In genomic region chr1:150017206-150017750, GRCh38 we compare ENCODE assay signal across 15 cellular contexts. TPM values are rescaled to one million over a fixed set of nuclear protein-coding genes. Genes with fewer than 3 reads are reported as not detected.
DNase-seq lines count a peak whose midpoint lies in the region; ATAC-seq and TF ChIP-seq lines count a peak whose summit lies in the region.
"Had no signal": no experiment of that assay in that cellular context is flagged by ENCODE, and none has a peak within 500 bp of the region (broad histone marks: within the 10 kb centered on the region; RNA-seq: fewer than 3 reads in every experiment).

No MANE protein-coding gene starts in this region.

- no peaks in the 10 kb centered on the region for H3K9me3 Mint-ChIP-seq in GM23338
- H3K9me3 Mint-ChIP-seq in activated naive CD4-positive, alpha-beta T cell treated with anti-CD3 and anti-CD28 coated beads, Interleukin-2, amount 50 U/mL, for 72 hours: no peaks in the 10 kb centered on the region
- H3K9me3 Mint-ChIP-seq: activated B cell treated with CpG ODN at 0.5 μM for 24 hours, immature natural killer cell, T-cell had no signal

- no peak overlapping the region for H3K23ac ChIP-seq in trophoblast cell (ENCODE audit: low read length)

- H2AFZ ChIP-seq in GM23338 (no peak overlapping the region), trophoblast cell (ENCODE audit: insufficient read depth, low read length, poor library complexity) (no peak overlapping the region)

- H3K9ac ChIP-seq in trophoblast cell (ENCODE audit: low read length): no peak overlapping the region

- H3K36me3 ChIP-seq in GM23338 (ENCODE audit: insufficient read depth) (no peaks in the 10 kb centered on the region), trophoblast cell (ENCODE audit: control insufficient read depth in 1 of 2, insufficient read depth in 2 of 2, low read length in 2 of 2) (no peaks in the 10 kb centered on the region)
- H3K36me3 ChIP-seq: gastroesophageal sphincter had no signal

- no peaks in the 10 kb centered on the region for H3K79me2 ChIP-seq in GM23338 (replicated peaks; ENCODE audit: insufficient read depth)
- peaks cover 1% of the 10 kb centered on the region for H3K79me2 ChIP-seq in trophoblast cell (ENCODE audit: control insufficient read depth, insufficient read depth, low read length, poor library complexity)

- 0 out of 2 replicates have a peak, but pooled peaks cover 5% of the 10 kb centered on the region for H3K4me1 ChIP-seq in GM23338 (ENCODE audit: insufficient read depth)
- peaks cover 5 to 12% of the 10 kb centered on the region in 2 experiments for H3K4me1 ChIP-seq in trophoblast cell (ENCODE audit: control insufficient read depth in 1 of 2, insufficient read depth in 2 of 2, low read length in 2 of 2)
- H3K4me1 ChIP-seq: gastroesophageal sphincter had no signal

- TF ChIP-seq CTCF in GM23338 (conservative IDR thresholded peaks at IDR 0.05; ENCODE audit: low read depth in 2 of 2): no peak

- H2BK12ac ChIP-seq in trophoblast cell (ENCODE audit: low read length): no peak overlapping the region

- H4K12ac ChIP-seq in trophoblast cell (ENCODE audit: low read depth, low read length): no peak overlapping the region

- no peaks in the 10 kb centered on the region for H3K9me2 ChIP-seq in GM23338 (ENCODE audit: insufficient read depth)

- H3K36me3 Mint-ChIP-seq in GM23338 (ENCODE audit: low read depth): no peaks in the 10 kb centered on the region
- no peaks in the 10 kb centered on the region for H3K36me3 Mint-ChIP-seq in activated naive CD4-positive, alpha-beta T cell treated with anti-CD3 and anti-CD28 coated beads, Interleukin-2, amount 50 U/mL, for 72 hours
- H3K36me3 Mint-ChIP-seq: immature natural killer cell, T-cell had no signal

- H3K9me3 ChIP-seq in trophoblast cell (ENCODE audit: insufficient read depth, low read depth, low read length): no peaks in the 10 kb centered on the region
- H3K9me3 ChIP-seq: gastroesophageal sphincter had no signal

- H3K4me3 ChIP-seq in GM23338 (no peak overlapping the region), trophoblast cell (ENCODE audit: low read depth, low read length) (no peak overlapping the region)
- H3K4me3 ChIP-seq: gastroesophageal sphincter had no signal

- H3K4me1 Mint-ChIP-seq in GM23338: peaks cover 18% of the 10 kb centered on the region; the same call in 2 of the 3 replicates
- H3K4me1 Mint-ChIP-seq: immature natural killer cell, T-cell had no signal

- DNase-seq in GM23338 (ENCODE audit: low spot score) (peak; percentile 79), NCI-H82 (lab: John Stamatoyannopoulos, UW) (peak; percentile 97), trophoblast cell (peak; percentile 88 to 92), activated gamma-delta T cell treated with Interleukin-2 at 50 U/mL for 16 hours (no peak)
- DNase-seq in activated naive CD4-positive, alpha-beta T cell treated with anti-CD3 and anti-CD28 coated beads, Interleukin-2, amount 50 U/mL, for 72 hours (ENCODE audit: low spot score in 2 of 2): no peak
- DNase-seq: activated B cell treated with CpG ODN at 0.5 μM for 24 hours, AML-193, amygdala, COR-L47, immature natural killer cell, NCI-H2081 treated with DMSO at 0.1 percent for 48 hours, T-cell had no signal

- H3K18ac ChIP-seq in trophoblast cell (ENCODE audit: low read length): no peak overlapping the region

- no peak overlapping the region for H3K27ac ChIP-seq in GM23338 (ENCODE audit: low read depth)
- H3K27ac ChIP-seq in trophoblast cell (ENCODE audit: low read depth, low read length): no peak overlapping the region
- H3K27ac ChIP-seq: gastroesophageal sphincter had no signal

- H4K91ac ChIP-seq in trophoblast cell (ENCODE audit: low read depth, low read length): no peak overlapping the region

- ATAC-seq in GM23338: peak; percentile 92
- ATAC-seq in esophagus mucosa: peak; percentile 97
- no peak for ATAC-seq in activated naive CD4-positive, alpha-beta T cell treated with anti-CD3 and anti-CD28 coated beads, Interleukin-2, amount 50 U/mL, for 72 hours
- no peak for ATAC-seq in GM18502 (IDR thresholded peaks at IDR 0.05; ENCODE audit: poor library complexity, unreplicated experiment)
- ATAC-seq: gastroesophageal sphincter, T-cell had no signal

- H3F3A ChIP-seq in GM23338 (replicated peaks; ENCODE audit: low read depth): no peaks in the 10 kb centered on the region

- no peaks in the 10 kb centered on the region for H3K27me3 ChIP-seq in GM23338 (ENCODE audit: insufficient read depth)
- no peaks in the 10 kb centered on the region for H3K27me3 ChIP-seq in trophoblast cell (ENCODE audit: insufficient read depth, low read length)
- H3K27me3 ChIP-seq: gastroesophageal sphincter had no signal

- peaks cover 4% of the 10 kb centered on the region for H3K27me3 Mint-ChIP-seq in GM23338 (ENCODE audit: insufficient read depth, low read depth, poor library complexity)

- peaks cover 3% of the 10 kb centered on the region for H3K79me1 ChIP-seq in trophoblast cell (ENCODE audit: low read length)

- no peak overlapping the region for H3K14ac ChIP-seq in trophoblast cell (ENCODE audit: low read length)

- H4K20me1 ChIP-seq in GM23338 (replicated peaks; ENCODE audit: insufficient read depth): no peaks in the 10 kb centered on the region

- H3K27ac Mint-ChIP-seq in GM23338: no peak overlapping the region; the same call in 1 of the 2 replicates
- H3K27ac Mint-ChIP-seq in activated naive CD4-positive, alpha-beta T cell treated with anti-CD3 and anti-CD28 coated beads, Interleukin-2, amount 50 U/mL, for 72 hours: no peak overlapping the region
- H3K27ac Mint-ChIP-seq: activated B cell treated with CpG ODN at 0.5 μM for 24 hours, immature natural killer cell, T-cell had no signal

- no peak overlapping the region for H2AK5ac ChIP-seq in trophoblast cell (ENCODE audit: low read length)

- H3K4me2 ChIP-seq in GM23338: no peak overlapping the region
- H3K4me2 ChIP-seq in trophoblast cell (ENCODE audit: low read length): no peak overlapping the region

- no peak overlapping the region for H2BK120ac ChIP-seq in trophoblast cell (ENCODE audit: insufficient read depth, low read length, poor library complexity)

- H2BK5ac ChIP-seq in trophoblast cell (ENCODE audit: low read depth, low read length, poor library complexity): no peak overlapping the region

- H3K4ac ChIP-seq in trophoblast cell (ENCODE audit: low read depth, low read length): no peak overlapping the region

- no peak overlapping the region for H3K4me3 Mint-ChIP-seq in GM23338
- H3K4me3 Mint-ChIP-seq: activated B cell treated with CpG ODN at 0.5 μM for 24 hours, immature natural killer cell, T-cell had no signal

- no peak overlapping the region for H4K8ac ChIP-seq in trophoblast cell (ENCODE audit: low read depth, low read length)

TF ChIP-seq in GM23338, 12 proteins besides CTCF, POLR2A, EP300 and RAD21:
- no peak for TF ChIP-seq CREB1 (CRISPR knock-in tag; IDR thresholded peaks at IDR 0.05; ENCODE audit: low read depth)
- TF ChIP-seq POLR2AphosphoS5 (IDR thresholded peaks at IDR 0.05; ENCODE audit: low read depth): no peak
- no peak for TF ChIP-seq ZNF331 (CRISPR knock-in tag; IDR thresholded peaks at IDR 0.05; ENCODE audit: low read depth)
- TF ChIP-seq NANOG (IDR thresholded peaks at IDR 0.05; ENCODE audit: borderline replicate concordance): no peak

RNA-seq across cellular contexts. Expression of gene OTUD7B, which starts 6.8 kb away (rescaled TPM):
- 9.9 and 12.4 TPM in 2 replicates for total RNA-seq in GM23338 (2014; rRNA removed; shearing (Covaris generic))
- polyA plus RNA-seq in GM23338 (2016; fragmentation: Nextera tagmentation; extraction: Ambion mirVana): 3.3 and 3.7 TPM in 2 replicates
- 11.8 TPM for total RNA-seq in esophagus mucosa
- polyA plus RNA-seq in trophoblast cell (2013): 6.6 and 6.7 TPM in 2 replicates
- 10 to 100 TPM; 21.7 to 22.8 TPM for total RNA-seq in activated naive CD4-positive, alpha-beta T cell treated with anti-CD3 and anti-CD28 coated beads, Interleukin-2, amount 50 U/mL, for 72 hours

RNA-seq across cellular contexts. Expression of gene VPS45, which starts 50.3 kb away (rescaled TPM):
- 26.9 and 37.5 TPM in 2 replicates for total RNA-seq in GM23338 (2014; rRNA removed; shearing (Covaris generic))
- polyA plus RNA-seq in GM23338 (2016; fragmentation: Nextera tagmentation; extraction: Ambion mirVana): 17.5 and 23.5 TPM in 2 replicates
- 22.4 TPM for total RNA-seq in esophagus mucosa
- 20.3 and 21.5 TPM in 2 replicates for polyA plus RNA-seq in trophoblast cell (2013)
- 10 to 100 TPM; 25.0 to 42.4 TPM for total RNA-seq in activated naive CD4-positive, alpha-beta T cell treated with anti-CD3 and anti-CD28 coated beads, Interleukin-2, amount 50 U/mL, for 72 hours

Comparison
In these comparisons a context has a peak if more than half of its experiments do, and no peak if none do; other contexts are left out.
1. ATAC-seq: peak in GM23338 (single experiment) and esophagus mucosa (single experiment); none in activated naive CD4-positive, alpha-beta T cell treated with anti-CD3 and anti-CD28 coated beads, Interleukin-2, amount 50 U/mL, for 72 hours (0 of 2) and GM18502 (single experiment).
2. DNase-seq: peak in GM23338 (single experiment), NCI-H82 (single experiment) and trophoblast cell (2 of 2); none in activated naive CD4-positive, alpha-beta T cell treated with anti-CD3 and anti-CD28 coated beads, Interleukin-2, amount 50 U/mL, for 72 hours (0 of 2) and activated gamma-delta T cell treated with Interleukin-2 at 50 U/mL for 16 hours (single experiment).